In genomic region chr12:20120296-20120695, GRCh38 we compare ENCODE assay signal across 19 cellular contexts.
DNase-seq lines count a peak whose midpoint lies in the region; ATAC-seq and TF ChIP-seq lines count a peak whose summit lies in the region.
"Had no signal": no experiment of that assay in that cellular context is flagged by ENCODE, and none has a peak within 500 bp of the region (broad histone marks: within the 10 kb centered on the region; RNA-seq: fewer than 3 reads in every experiment).

No MANE protein-coding gene starts in this region.

- no peaks in the 10 kb centered on the region for H3K79me2 ChIP-seq in smooth muscle cell (ENCODE audit: low read depth)

- H3K9ac ChIP-seq in smooth muscle cell (ENCODE audit: low read depth), result no peak overlapping the region

- no peak overlapping the region for H2AFZ ChIP-seq in smooth muscle cell (ENCODE audit: low read depth)

- TF ChIP-seq CTCF in brain microvascular endothelial cell (IDR thresholded peaks at IDR 0.05; ENCODE audit: low read depth, low read length, missing control alignments) (no peak), fibroblast of the aortic adventitia (IDR thresholded peaks at IDR 0.05; ENCODE audit: insufficient read depth, low read length) (no peak), smooth muscle cell (IDR thresholded peaks at IDR 0.05; ENCODE audit: borderline replicate concordance, insufficient read depth, poor library complexity, severe bottlenecking) (no peak)

- H3F3A ChIP-seq in smooth muscle cell (ENCODE audit: low read depth), result no peaks in the 10 kb centered on the region

- in situ Hi-C loops in brain microvascular endothelial cell (cut with HindIII; ENCODE audit: low pct_ligation_motif_present, low sequenced_read_pairs), result no loop called here

- H3K4me1 Mint-ChIP-seq in activated T-cell treated with anti-CD3 and anti-CD28 coated beads, Interleukin-2, amount 50 U/mL, for 72 hours (ENCODE audit: low read depth), result no peaks in the 10 kb centered on the region
- H3K4me1 Mint-ChIP-seq: CD4-positive, alpha-beta memory T cell had no signal

- no peaks in the 10 kb centered on the region for H3K27me3 Mint-ChIP-seq in activated T-cell treated with anti-CD3 and anti-CD28 coated beads, Interleukin-2, amount 50 U/mL, for 72 hours (ENCODE audit: low read depth)

- no peaks in the 10 kb centered on the region for H3K36me3 ChIP-seq in brain microvascular endothelial cell (replicated peaks)
- no peaks in the 10 kb centered on the region for H3K36me3 ChIP-seq in smooth muscle cell (ENCODE audit: low read depth)
- H3K36me3 ChIP-seq: BE2C had no signal

- H3K27ac ChIP-seq in brain microvascular endothelial cell, result peak overlapping the region; percentile 64
- H3K27ac ChIP-seq in smooth muscle cell (ENCODE audit: low read depth), result peak overlapping the region; percentile 60
- H3K27ac ChIP-seq: HL-60, RWPE1 had no signal

- no peaks in the 10 kb centered on the region for H3K36me3 Mint-ChIP-seq in activated T-cell treated with anti-CD3 and anti-CD28 coated beads, Interleukin-2, amount 50 U/mL, for 72 hours (ENCODE audit: insufficient read depth in 2 of 2)
- H3K36me3 Mint-ChIP-seq: CD4-positive, alpha-beta memory T cell had no signal

- H3K9me3 Mint-ChIP-seq in activated T-cell treated with anti-CD3 and anti-CD28 coated beads, Interleukin-2, amount 50 U/mL, for 72 hours, result no peaks in the 10 kb centered on the region

- no peak overlapping the region for H3K4me3 Mint-ChIP-seq in activated T-cell treated with anti-CD3 and anti-CD28 coated beads, Interleukin-2, amount 50 U/mL, for 72 hours
- H3K4me3 Mint-ChIP-seq: CD4-positive, alpha-beta memory T cell; HFFc6 had no signal

- no peaks in the 10 kb centered on the region for H3K9me3 ChIP-seq in smooth muscle cell (replicated peaks; ENCODE audit: low read depth)
- H3K9me3 ChIP-seq: BE2C had no signal

- DNase-seq in HCEC 1CT (peak; percentile 9), brain microvascular endothelial cell (peak; percentile 9), fibroblast of the aortic adventitia (ENCODE audit: low read depth) (peak; percentile 16), smooth muscle cell (lab: John Stamatoyannopoulos, UW; ENCODE audit: unreplicated experiment) (no peak), medulla oblongata (ENCODE audit: extremely low spot score) (no peak)
- no peak for DNase-seq in activated T-cell treated with anti-CD3 and anti-CD28 coated beads, Interleukin-2, amount 50 U/mL, for 72 hours
- DNase-seq: ACHN; BE2C; CD4-positive, alpha-beta memory T cell; DND-41; HFFc6; NCI-H146; NCI-H2081 treated with DMSO at 0.1 percent for 48 hours; NCI-H2227 treated with DMSO at 0.1 percent for 48 hours; NCI-H526 had no signal

- ATAC-seq in GM18861 (IDR thresholded peaks at IDR 0.05; ENCODE audit: unreplicated experiment) (no peak), GM19463 (IDR thresholded peaks at IDR 0.05; ENCODE audit: unreplicated experiment) (no peak)
- ATAC-seq in activated T-cell treated with anti-CD3 and anti-CD28 coated beads, Interleukin-2, amount 50 U/mL, for 72 hours (replicated peaks in 1 of 2), result no peak

- H3K4me2 ChIP-seq in smooth muscle cell, result peak overlapping the region; percentile 14

- H4K20me1 ChIP-seq in smooth muscle cell (ENCODE audit: low read depth), result no peaks in the 10 kb centered on the region

- H3K4me3 ChIP-seq in brain microvascular endothelial cell (ENCODE audit: low read depth, low read length) (no peak overlapping the region), fibroblast of the aortic adventitia (ENCODE audit: low read depth, low read length) (no peak overlapping the region), smooth muscle cell (no peak overlapping the region)

- H3K27me3 ChIP-seq in brain microvascular endothelial cell (replicated peaks) (no peaks in the 10 kb centered on the region), smooth muscle cell (ENCODE audit: low read depth) (no peaks in the 10 kb centered on the region)
- H3K27me3 ChIP-seq: BE2C had no signal

- H3K4me1 ChIP-seq in smooth muscle cell (ENCODE audit: low read depth), result peaks cover 8% of the 10 kb centered on the region
- H3K4me1 ChIP-seq: BE2C had no signal

- no peak overlapping the region for H3K27ac Mint-ChIP-seq in activated T-cell treated with anti-CD3 and anti-CD28 coated beads, Interleukin-2, amount 50 U/mL, for 72 hours
- H3K27ac Mint-ChIP-seq: CD4-positive, alpha-beta memory T cell; HFFc6 had no signal

Comparison
In these comparisons a context has a peak if more than half of its experiments do, and no peak if none do; other contexts are left out.
1. DNase-seq: peak in HCEC 1CT (single experiment), brain microvascular endothelial cell (single experiment) and fibroblast of the aortic adventitia (single experiment); none in smooth muscle cell (single experiment), activated T-cell treated with anti-CD3 and anti-CD28 coated beads, Interleukin-2, amount 50 U/mL, for 72 hours (0 of 2) and medulla oblongata (single experiment).